23 cellular contexts compared by ENCODE assay signal in genomic region chr13:70747305-70747704, GRCh38.
DNase-seq lines count a peak whose midpoint lies in the region; ATAC-seq, FAIRE-seq and TF ChIP-seq lines count a peak whose summit lies in the region.
"Had no signal": no experiment of that assay in that cellular context is flagged by ENCODE, and none has a peak within 500 bp of the region (broad histone marks: within the 10 kb centered on the region; RNA-seq: fewer than 3 reads in every experiment).

No MANE protein-coding gene starts in this region.

- H3K27ac Mint-ChIP-seq in stimulated activated memory B cell treated with anti-CD40 and anti-IgM and Interleukin-4, amounts not matched to agents 10 μg/mL and 1 μg/mL and 100 μg/mL, for 72 hours = no peak overlapping the region
- H3K27ac Mint-ChIP-seq: B cell; CD4-positive, CD25-positive, alpha-beta regulatory T cell; H9; T-helper 1 cell treated with Interleukin-12 subunit alpha and Interleukin-12 subunit beta and Interleukin-4 antibody, amounts not matched to agents 30 μg/mL and 1 μg/mL, for 36 hours had no signal

- H3K4me3 ChIP-seq in fibroblast of villous mesenchyme (ENCODE audit: low read depth, low read length) = no peak overlapping the region
- H3K4me3 ChIP-seq: MG63 had no signal

- FAIRE-seq in GM19239 (lab: Jason Lieb, UNC) = no peak
- FAIRE-seq: GM12891, GM18507 had no signal

- DNase-seq in HEK293T (ENCODE audit: extremely low spot score) (no peak), NCI-H524 treated with DMSO at 0.1 percent for 48 hours (lab: John Stamatoyannopoulos, UW) (peak; percentile 88), fibroblast of villous mesenchyme (ENCODE audit: low read depth) (peak; percentile 3), GM19239 (ENCODE audit: insufficient read length, low spot score) (no peak), NCI-H748 treated with DMSO at 0.1 percent for 48 hours (lab: John Stamatoyannopoulos, UW) (no peak)
- DNase-seq: CD4-positive, CD25-positive, alpha-beta regulatory T cell; DND-41; GF-D8; H9; IMR-90; Karpas-422; MG63; NCI-H1105 treated with DMSO at 0.1 percent for 48 hours; NCI-H187 treated with DMSO at 0.1 percent for 48 hours; NCI-H510A; NK-92 treated with Interleukin-12 subunit alpha and Interleukin-12 subunit beta, amount 100 ng/mL, for 24 hours; SIG-M5 had no signal

- no peak for TF ChIP-seq CTCF in fibroblast of villous mesenchyme (IDR thresholded peaks at IDR 0.05; ENCODE audit: insufficient read depth, low read depth, low read length)

- H3K36me3 Mint-ChIP-seq in stimulated activated memory B cell treated with anti-CD40 and anti-IgM and Interleukin-4, amounts not matched to agents 10 μg/mL and 1 μg/mL and 100 μg/mL, for 72 hours = no peaks in the 10 kb centered on the region
- H3K36me3 Mint-ChIP-seq: CD4-positive, CD25-positive, alpha-beta regulatory T cell had no signal

- H3K4me1 Mint-ChIP-seq in stimulated activated memory B cell treated with anti-CD40 and anti-IgM and Interleukin-4, amounts not matched to agents 10 μg/mL and 1 μg/mL and 100 μg/mL, for 72 hours = no peaks in the 10 kb centered on the region
- H3K4me1 Mint-ChIP-seq: B cell; CD4-positive, CD25-positive, alpha-beta regulatory T cell; H9 had no signal

- POLR2A ChIA-PET in HEK293T (lab: Yijun Ruan, JAX) = no interaction called here

- no peak overlapping the region for H3K4me3 Mint-ChIP-seq in stimulated activated memory B cell treated with anti-CD40 and anti-IgM and Interleukin-4, amounts not matched to agents 10 μg/mL and 1 μg/mL and 100 μg/mL, for 72 hours
- H3K4me3 Mint-ChIP-seq: B cell; CD4-positive, CD25-positive, alpha-beta regulatory T cell; H9; T-helper 1 cell treated with Interleukin-12 subunit alpha and Interleukin-12 subunit beta and Interleukin-4 antibody, amounts not matched to agents 30 μg/mL and 1 μg/mL, for 36 hours had no signal

- no peaks in the 10 kb centered on the region for H3K27me3 Mint-ChIP-seq in stimulated activated memory B cell treated with anti-CD40 and anti-IgM and Interleukin-4, amounts not matched to agents 10 μg/mL and 1 μg/mL and 100 μg/mL, for 72 hours
- H3K27me3 Mint-ChIP-seq: B cell; CD4-positive, CD25-positive, alpha-beta regulatory T cell had no signal

- H3K9me3 Mint-ChIP-seq in stimulated activated memory B cell treated with anti-CD40 and anti-IgM and Interleukin-4, amounts not matched to agents 10 μg/mL and 1 μg/mL and 100 μg/mL, for 72 hours = peaks cover 7% of the 10 kb centered on the region
- H3K9me3 Mint-ChIP-seq: H9 had no signal

- CTCF ChIA-PET in HEK293T (lab: Yijun Ruan, JAX) = no interaction called here

- no peak for ATAC-seq in HG03571 (IDR thresholded peaks at IDR 0.05; ENCODE audit: unreplicated experiment)
- ATAC-seq in stimulated activated memory B cell treated with anti-CD40 and anti-IgM and Interleukin-4, amounts not matched to agents 10 μg/mL and 1 μg/mL and 100 μg/mL, for 72 hours = no peak

TF ChIP-seq in HEK293T, 16 proteins besides CTCF, POLR2A, EP300 and RAD21:
- TF ChIP-seq PKNOX1 (IDR thresholded peaks at IDR 0.05) (peak; percentile 76), CTBP1 (IDR thresholded peaks at IDR 0.05; ENCODE audit: borderline replicate concordance) (no peak)

Comparison
In these comparisons a context has a peak if more than half of its experiments do, and no peak if none do; other contexts are left out.
1. DNase-seq: peak in NCI-H524 treated with DMSO at 0.1 percent for 48 hours (single experiment) and fibroblast of villous mesenchyme (single experiment); none in HEK293T (single experiment), GM19239 (single experiment) and NCI-H748 treated with DMSO at 0.1 percent for 48 hours (single experiment).